Comparison of ENCODE assay signal across 15 cellular contexts in the genomic region with DNA sequence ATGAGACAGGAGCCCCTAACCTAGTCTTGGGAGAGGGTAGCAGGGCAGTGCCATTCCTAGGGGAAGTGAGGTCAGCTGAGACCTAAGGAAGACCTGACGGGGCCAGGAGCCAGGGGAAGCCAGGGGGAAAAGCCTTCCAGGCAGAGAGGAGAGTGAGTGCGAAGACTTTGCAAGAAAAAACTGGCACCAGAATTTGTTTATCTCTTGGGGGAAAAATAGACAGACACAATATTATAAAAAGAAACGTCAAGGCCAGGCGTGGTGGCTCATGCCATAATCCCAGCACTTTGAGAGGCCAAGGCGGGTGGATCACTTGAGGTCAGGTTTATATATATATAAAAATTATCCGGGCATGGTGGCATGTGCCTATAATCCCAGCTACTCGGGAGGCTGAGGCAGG. TPM values are rescaled to one million over a fixed set of nuclear protein-coding genes. Genes with fewer than 3 reads are reported as not detected.
DNase-seq lines count a peak whose midpoint lies in the region; ATAC-seq and TF ChIP-seq lines count a peak whose summit lies in the region.
"Had no signal": no experiment of that assay in that cellular context is flagged by ENCODE, and none has a peak within 500 bp of the region (broad histone marks: within the 10 kb centered on the region; RNA-seq: fewer than 3 reads in every experiment).

No MANE protein-coding gene starts in this region.

- peak; percentile 32 for ATAC-seq in Right ventricle myocardium inferior
- ATAC-seq: GM12878 had no signal

- H3K4me1 ChIP-seq in right atrium auricular region (peaks cover 0 to 39% of the 10 kb centered on the region in 2 donors), left ventricle myocardium inferior (peaks cover 66% of the 10 kb centered on the region), ovary (ENCODE audit: insufficient read depth) (peaks cover 4% of the 10 kb centered on the region), A673 (ENCODE audit: insufficient read depth, low read length, poor library complexity, severe bottlenecking) (no peaks in the 10 kb centered on the region)

- CTCF ChIA-PET in A673 (lab: Charles Lee), result no interaction called here

- H3K27me3 Mint-ChIP-seq in HFFc6 (ENCODE audit: insufficient read depth), result no peaks in the 10 kb centered on the region
- H3K27me3 Mint-ChIP-seq: CD4-positive, CD25-positive, alpha-beta regulatory T cell had no signal

- BruUV-seq in A673 (replicated peaks; lab: Mats Ljungman, UMichigan), result no TSS peak

- whole genome bisulfite sequencing in ovary, 3 donors, result 16 to 51% (median 31%) methylated on average over 7 of the region's 7 CpGs

- POLR2A ChIA-PET in A673 (lab: Charles Lee; ENCODE audit: low non-redundant PET), result no interaction called here

- no peak for TF ChIP-seq EP300 in ovary (IDR thresholded peaks at IDR 0.05)

- no peak overlapping the region for H3K27ac Mint-ChIP-seq in HFFc6

- no peaks in the 10 kb centered on the region for H3K9me3 Mint-ChIP-seq in HFFc6
- H3K9me3 Mint-ChIP-seq: CD4-positive, CD25-positive, alpha-beta regulatory T cell had no signal

- H3K9me3 ChIP-seq in right atrium auricular region, result no peaks in the 10 kb centered on the region
- H3K9me3 ChIP-seq in left ventricle myocardium inferior (replicated peaks), result no peaks in the 10 kb centered on the region
- no peaks in the 10 kb centered on the region for H3K9me3 ChIP-seq in ovary
- no peaks in the 10 kb centered on the region for H3K9me3 ChIP-seq in A673 (ENCODE audit: low read depth, low read length, poor library complexity, severe bottlenecking)
- H3K9me3 ChIP-seq: BLaER1 treated with 17β-estradiol and CSF1 and Interleukin-3, amounts not matched to agents 10 nM and 100 nM had no signal

- no peak for DNase-seq in Right ventricle myocardium inferior (ENCODE audit: missing footprints)
- no peak for DNase-seq in right atrium auricular region (ENCODE audit: low spot score)
- DNase-seq in left ventricle myocardium inferior, result no peak
- DNase-seq in ovary, result peak in 4 of 5 donors; percentile 15 to 52 (median 41)
- DNase-seq in cerebellar cortex (ENCODE audit: low spot score), result no peak
- DNase-seq in HFFc6, result no peak
- no peak for DNase-seq in A673 (ENCODE audit: low spot score)
- DNase-seq: ACHN; CD4-positive, CD25-positive, alpha-beta regulatory T cell; DMS53; HCEC 1CT had no signal

- peaks cover 57% of the 10 kb centered on the region for H3K36me3 Mint-ChIP-seq in HFFc6 (ENCODE audit: low read depth)

- TF ChIP-seq POLR2A in ovary (IDR thresholded peaks at IDR 0.05), result no peak

- H3K27ac ChIP-seq in right atrium auricular region (no peak overlapping the region), left ventricle myocardium inferior (replicated peaks) (peak overlapping the region; percentile 64), ovary (peak overlapping the region in 1 of 2 donors; percentile 42), A673 (ENCODE audit: low read depth, low read length, poor library complexity, severe bottlenecking) (no peak overlapping the region)
- H3K27ac ChIP-seq: 22Rv1; BLaER1 treated with 17β-estradiol and CSF1 and Interleukin-3, amounts not matched to agents 10 nM and 100 nM; HL-60 had no signal

- H3K4me1 Mint-ChIP-seq in HFFc6 (ENCODE audit: low read depth), result peaks cover 14% of the 10 kb centered on the region
- H3K4me1 Mint-ChIP-seq: CD4-positive, CD25-positive, alpha-beta regulatory T cell had no signal

- intact Hi-C loops in Right ventricle myocardium inferior (cut with DNase I), result no loop called here
- intact Hi-C loops in left ventricle myocardium inferior (cut with micrococcal nuclease), result no loop called here
- intact Hi-C loops in ovary (cut with DNase I), result no loop called here
- intact Hi-C loops in A673 (cut with micrococcal nuclease; ENCODE audit: unreplicated experiment), result no loop called here

- H3K4me3 Mint-ChIP-seq in HFFc6, result no peak overlapping the region
- H3K4me3 Mint-ChIP-seq: CD4-positive, CD25-positive, alpha-beta regulatory T cell had no signal

- no peak for TF ChIP-seq CTCF in right atrium auricular region (IDR thresholded peaks at IDR 0.05)
- no peak for TF ChIP-seq CTCF in left ventricle myocardium inferior (IDR thresholded peaks at IDR 0.05; ENCODE audit: borderline replicate concordance)
- TF ChIP-seq CTCF in ovary (IDR thresholded peaks at IDR 0.05), result no peak
- no peak for TF ChIP-seq CTCF in HFFc6 (IDR thresholded peaks at IDR 0.05)
- no peak for TF ChIP-seq CTCF in A673 (conservative IDR thresholded peaks at IDR 0.05; ENCODE audit: low read depth, low read length)

- H3K27me3 ChIP-seq in right atrium auricular region (no peaks in the 10 kb centered on the region), left ventricle myocardium inferior (ENCODE audit: low read depth) (no peaks in the 10 kb centered on the region), ovary (no peaks in the 10 kb centered on the region), A673 (replicated peaks; ENCODE audit: insufficient read depth, low read depth, low read length, poor library complexity) (no peaks in the 10 kb centered on the region)
- H3K27me3 ChIP-seq: BLaER1 treated with 17β-estradiol and CSF1 and Interleukin-3, amounts not matched to agents 10 nM and 100 nM had no signal

- H3K4me3 ChIP-seq in right atrium auricular region, result no peak overlapping the region
- H3K4me3 ChIP-seq in left ventricle myocardium inferior, result no peak overlapping the region
- H3K4me3 ChIP-seq in ovary, result no peak overlapping the region
- no peak overlapping the region for H3K4me3 ChIP-seq in A673 (ENCODE audit: low read depth, low read length, poor library complexity, severe bottlenecking)
- H3K4me3 ChIP-seq: BLaER1 treated with 17β-estradiol and CSF1 and Interleukin-3, amounts not matched to agents 10 nM and 100 nM; GM12878 had no signal

- H3K36me3 ChIP-seq in right atrium auricular region (peaks cover 98% of the 10 kb centered on the region), left ventricle myocardium inferior (peaks cover 100% of the 10 kb centered on the region), ovary (no peaks in the 10 kb centered on the region), A673 (ENCODE audit: insufficient read depth, low read length, poor library complexity, severe bottlenecking) (no peaks in the 10 kb centered on the region)

RNA-seq across cellular contexts. Expression of gene TESMIN, which starts 26.9 kb away (rescaled TPM):
- total RNA-seq in Right ventricle myocardium inferior (0.27 TPM), right atrium auricular region (under 1 TPM; 0.47 to 0.78 TPM), left ventricle myocardium inferior (0.52 TPM), ovary (1 to 10 TPM; 1.5 to 4.1 (median 1.9) TPM), A673 (2021) (8.0 and 13.5 TPM in 2 replicates)
- 1 to 10 TPM; 1.1 to 1.6 TPM for polyA plus RNA-seq in ovary
- total RNA-seq in HFFc6 (2021; fragmentation: NEBNext Ultra II Directional; extraction: Animal tissue kit (Norgen Biotek cat#: 25700)), result 1 to 10 TPM; 3.9 to 6.1 (median 5.0) TPM

Comparison
In these comparisons a context has a peak if more than half of its experiments do, and no peak if none do; other contexts are left out.
1. DNase-seq: peak in ovary (4 of 5); none in Right ventricle myocardium inferior (single experiment), right atrium auricular region (single experiment), left ventricle myocardium inferior (single experiment), cerebellar cortex (single experiment), HFFc6 (single experiment) and A673 (single experiment).